Comparison of ENCODE assay signal across 11 cellular contexts in genomic region chr2:234679766-234680687, GRCh38.
DNase-seq lines count a peak whose midpoint lies in the region; ATAC-seq and TF ChIP-seq lines count a peak whose summit lies in the region.
"Had no signal": no experiment of that assay in that cellular context is flagged by ENCODE, and none has a peak within 500 bp of the region (broad histone marks: within the 10 kb centered on the region; RNA-seq: fewer than 3 reads in every experiment).

No MANE protein-coding gene starts in this region.

- no peak overlapping the region for H3K4me3 Mint-ChIP-seq in T-helper 17 cell
- H3K4me3 Mint-ChIP-seq: activated CD4-positive, alpha-beta T cell treated with anti-CD3 and anti-CD28 coated beads, Interleukin-2, amount 10 ng/mL, durations not matched to agents 7 days and 5 days had no signal

- peaks cover 69% of the 10 kb centered on the region for H3K4me1 ChIP-seq in ACC112 (ENCODE audit: control insufficient read depth, insufficient read depth, low read length, unreplicated experiment)
- H3K4me1 ChIP-seq in mucosa of descending colon (ENCODE audit: low read depth): no peaks in the 10 kb centered on the region

- ATAC-seq in mucosa of descending colon (peak; percentile 59), HG03442 (IDR thresholded peaks at IDR 0.05; ENCODE audit: unreplicated experiment) (no peak), T-helper 17 cell (no peak)

- peak overlapping the region; percentile 93 for H3K27ac ChIP-seq in ACC112 (ENCODE audit: low read depth, low read length)

- H3K27me3 ChIP-seq in ACC112 (ENCODE audit: insufficient read depth, low read length): no peaks in the 10 kb centered on the region

- H3K79me2 ChIP-seq in ACC112 (ENCODE audit: control insufficient read depth, insufficient read depth, low read length, unreplicated experiment): no peaks in the 10 kb centered on the region

- no peak for TF ChIP-seq CTCF in mucosa of descending colon (IDR thresholded peaks at IDR 0.05)

- H3K36me3 Mint-ChIP-seq in T-helper 17 cell (ENCODE audit: low read depth): no peaks in the 10 kb centered on the region

- H2AFZ ChIP-seq in ACC112 (ENCODE audit: low read length, unreplicated experiment): peak overlapping the region; percentile 47

- no peaks in the 10 kb centered on the region for H3K4me1 Mint-ChIP-seq in T-helper 17 cell
- H3K4me1 Mint-ChIP-seq: activated CD4-positive, alpha-beta T cell treated with anti-CD3 and anti-CD28 coated beads, Interleukin-2, amount 10 ng/mL, durations not matched to agents 7 days and 5 days had no signal

- H3K4me3 ChIP-seq in ACC112 (ENCODE audit: low read depth, low read length) (peak overlapping the region; percentile 23), mucosa of descending colon (no peak overlapping the region)

- intact Hi-C loops in mucosa of descending colon (cut with DNase I, micrococcal nuclease): no loop called here

- H3K36me3 ChIP-seq in ACC112 (ENCODE audit: insufficient read depth, low read length) (no peaks in the 10 kb centered on the region), mucosa of descending colon (ENCODE audit: low read depth) (no peaks in the 10 kb centered on the region)

- no peak overlapping the region for H3K27ac Mint-ChIP-seq in T-helper 17 cell
- H3K27ac Mint-ChIP-seq: activated CD4-positive, alpha-beta T cell treated with anti-CD3 and anti-CD28 coated beads, Interleukin-2, amount 10 ng/mL, durations not matched to agents 7 days and 5 days had no signal

- DNase-seq in RKO (ENCODE audit: low spot score) (peak; percentile 79), fibroblast of gingiva (ENCODE audit: low read depth) (peak; percentile 93), mucosa of descending colon (peak; percentile 23 to 65 (median 34)), T-helper 17 cell (no peak), NCI-H446 treated with DMSO at 0.1 percent for 48 hours (lab: John Stamatoyannopoulos, UW) (no peak)
- no peak for DNase-seq in activated CD4-positive, alpha-beta T cell treated with anti-CD3 and anti-CD28 coated beads for 48 hours
- DNase-seq: activated CD4-positive, alpha-beta T cell treated with anti-CD3 and anti-CD28 coated beads, Interleukin-2, amount 10 ng/mL, durations not matched to agents 7 days and 5 days; NCI-H345; posterior cingulate gyrus had no signal

- peaks cover under 1% of the 10 kb centered on the region for H3K27me3 Mint-ChIP-seq in T-helper 17 cell

- H3K9me3 ChIP-seq in mucosa of descending colon (no peaks in the 10 kb centered on the region), T-helper 17 cell (ENCODE audit: control insufficient read depth, low read length, poor library complexity, severe bottlenecking) (no peaks in the 10 kb centered on the region)

Comparison
In these comparisons a context has a peak if more than half of its experiments do, and no peak if none do; other contexts are left out.
1. DNase-seq: peak in RKO (single experiment), fibroblast of gingiva (single experiment) and mucosa of descending colon (3 of 3); none in T-helper 17 cell (0 of 3), NCI-H446 treated with DMSO at 0.1 percent for 48 hours (single experiment) and activated CD4-positive, alpha-beta T cell treated with anti-CD3 and anti-CD28 coated beads for 48 hours (single experiment).